Comparison of ENCODE assay signal across 9 cellular contexts in the genomic region with DNA sequence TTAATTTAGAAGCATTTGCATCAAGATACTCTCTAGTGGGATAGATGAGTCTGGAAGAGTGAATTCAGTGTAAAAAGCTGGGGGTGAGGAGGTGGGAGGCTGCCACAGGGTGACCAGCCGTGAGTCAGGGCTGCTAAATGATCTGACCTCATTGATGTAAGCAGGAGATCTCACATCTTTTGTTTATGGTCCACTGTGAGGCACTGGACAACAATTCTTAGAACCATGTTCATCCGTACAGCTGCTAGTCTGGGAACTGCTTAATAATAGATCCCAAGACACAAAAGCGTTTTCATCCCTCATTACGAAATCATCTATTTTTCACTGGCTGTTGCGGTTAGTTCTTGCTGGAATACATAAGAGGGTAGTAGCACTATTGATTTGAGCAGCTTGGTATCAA. TPM values are rescaled to one million over a fixed set of nuclear protein-coding genes. Genes with fewer than 3 reads are reported as not detected.
DNase-seq lines count a peak whose midpoint lies in the region; ATAC-seq and TF ChIP-seq lines count a peak whose summit lies in the region.
"Had no signal": no experiment of that assay in that cellular context is flagged by ENCODE, and none has a peak within 500 bp of the region (broad histone marks: within the 10 kb centered on the region; RNA-seq: fewer than 3 reads in every experiment).

No MANE protein-coding gene starts in this region.

- intact Hi-C loops in spleen (cut with DNase I; ENCODE audit: low total_unique reads) = loop anchor here (5.0 to 10.0 kb wide), 2 partner anchors 356 to 613 kb away; no protein-coding TSS in a partner anchor

- H3K18ac ChIP-seq in trophoblast cell (ENCODE audit: low read length) = no peak overlapping the region

- no peaks in the 10 kb centered on the region for H3K79me1 ChIP-seq in trophoblast cell (ENCODE audit: low read length)

- no peaks in the 10 kb centered on the region for H3K27me3 ChIP-seq in trophoblast cell (ENCODE audit: insufficient read depth, low read length)
- no peaks in the 10 kb centered on the region for H3K27me3 ChIP-seq in spleen (replicated peaks in 1 of 7)

- no peak overlapping the region for H2BK5ac ChIP-seq in trophoblast cell (ENCODE audit: low read depth, low read length, poor library complexity)

- no peak overlapping the region for H2AFZ ChIP-seq in trophoblast cell (ENCODE audit: insufficient read depth, low read length, poor library complexity)

- H4K12ac ChIP-seq in trophoblast cell (ENCODE audit: low read depth, low read length) = no peak overlapping the region

- no peak for TF ChIP-seq CTCF in AG10803 (conservative IDR thresholded peaks at IDR 0.05; ENCODE audit: low read length)
- no peak for TF ChIP-seq CTCF in spleen (IDR thresholded peaks at IDR 0.05 in 8 of 11, conservative IDR thresholded peaks at IDR 0.05 in 3 of 11)

- H3K4me2 ChIP-seq in trophoblast cell (ENCODE audit: low read length) = no peak overlapping the region

- no peaks in the 10 kb centered on the region for H3K9me3 ChIP-seq in trophoblast cell (ENCODE audit: insufficient read depth, low read depth, low read length)
- H3K9me3 ChIP-seq in spleen = no peaks in the 10 kb centered on the region

- peaks cover 6 to 9% of the 10 kb centered on the region in 2 experiments for H3K4me1 ChIP-seq in trophoblast cell (ENCODE audit: control insufficient read depth in 1 of 2, insufficient read depth in 2 of 2, low read length in 2 of 2)
- H3K4me1 ChIP-seq in spleen = peaks cover 41 to 99% (median 82%) of the 10 kb centered on the region in 6 donors

- H3K27ac ChIP-seq in trophoblast cell (ENCODE audit: low read depth, low read length) (no peak overlapping the region), spleen (peak overlapping the region in 4 of 8 donors; percentile 1 to 65 (median 40))

- peak overlapping the region; percentile 80 for H3K4ac ChIP-seq in trophoblast cell (ENCODE audit: low read depth, low read length)

- ATAC-seq in GM19397 (IDR thresholded peaks at IDR 0.05; ENCODE audit: unreplicated experiment) (no peak), HG02798 (IDR thresholded peaks at IDR 0.05; ENCODE audit: poor library complexity, unreplicated experiment) (no peak)

- H4K8ac ChIP-seq in trophoblast cell (ENCODE audit: low read depth, low read length) = no peak overlapping the region

- no peak overlapping the region for H3K9ac ChIP-seq in trophoblast cell (ENCODE audit: low read length)

- H3K14ac ChIP-seq in trophoblast cell (ENCODE audit: low read length) = no peak overlapping the region

- H2BK12ac ChIP-seq in trophoblast cell (ENCODE audit: low read length) = no peak overlapping the region

- no peak overlapping the region for H2BK120ac ChIP-seq in trophoblast cell (ENCODE audit: insufficient read depth, low read length, poor library complexity)

- DNase-seq in AG10803 (ENCODE audit: low read depth) (peak; percentile 96), RPMI7951 (ENCODE audit: low read depth) (peak; percentile 65), fibroblast of the conjunctiva (ENCODE audit: low read depth) (peak; percentile 50), trophoblast cell (no peak), spleen (no peak), NCI-H748 (lab: John Stamatoyannopoulos, UW; ENCODE audit: unreplicated experiment) (no peak)
- DNase-seq: NCI-H2081 treated with DMSO at 0.1 percent for 48 hours had no signal

- TF ChIP-seq POLR2A in spleen (IDR thresholded peaks at IDR 0.05) = no peak

- no CpG with 5 or more reads among the region's 5 CpGs for WGBS in trophoblast cell (ENCODE audit: extremely low coverage, insufficient coverage, insufficient read length)
- 70 to 82% (median 73%) methylated on average over 5 of the region's 5 CpGs for WGBS in spleen, 5 donors

- H3K36me3 ChIP-seq in trophoblast cell (ENCODE audit: control insufficient read depth in 1 of 2, insufficient read depth in 2 of 2, low read length in 2 of 2) (peaks cover 14% of the 10 kb centered on the region in 2 experiments), spleen (peaks cover 0 to 36% (median 15%) of the 10 kb centered on the region in 6 donors)

- H2AK5ac ChIP-seq in trophoblast cell (ENCODE audit: low read length) = no peak overlapping the region

- no peak overlapping the region for H4K91ac ChIP-seq in trophoblast cell (ENCODE audit: low read depth, low read length)

- no peak overlapping the region for H3K4me3 ChIP-seq in AG10803 (ENCODE audit: low read length)
- no peak overlapping the region for H3K4me3 ChIP-seq in trophoblast cell (ENCODE audit: low read depth, low read length)
- H3K4me3 ChIP-seq in spleen = no peak overlapping the region

- H3K23ac ChIP-seq in trophoblast cell (ENCODE audit: low read length) = no peak overlapping the region

- H3K79me2 ChIP-seq in trophoblast cell (ENCODE audit: control insufficient read depth, insufficient read depth, low read length, poor library complexity) = peaks cover 10% of the 10 kb centered on the region

RNA-seq across cellular contexts. Expression of a gene that starts 14.1 kb away (rescaled TPM):
- 7.9 and 8.1 TPM in 2 replicates for total RNA-seq in RPMI7951 (2014; rRNA removed; shearing (Covaris generic))
- polyA plus RNA-seq in trophoblast cell (2013) = 26.3 and 28.6 TPM in 2 replicates
- 10 to 100 TPM; 60.6 to 87.5 (median 77.9) TPM for total RNA-seq in spleen
- polyA plus RNA-seq in spleen = 10 to 100 TPM in 1 of 3 donors, 1 to 10 TPM in 2; 8.0 to 16.4 (median 9.5) TPM

Comparison
In these comparisons a context has a peak if more than half of its experiments do, and no peak if none do; other contexts are left out.
1. DNase-seq: peak in AG10803 (single experiment), RPMI7951 (single experiment) and fibroblast of the conjunctiva (single experiment); none in trophoblast cell (0 of 2), spleen (single experiment) and NCI-H748 (single experiment).